24 cellular contexts compared by ENCODE assay signal in genomic region chr7:2032876-2033407, GRCh38.
A peak's percentile ranks its signal among the peaks of the same experiment; 100 is the strongest.
DNase-seq lines count a peak whose midpoint lies in the region; ATAC-seq and TF ChIP-seq lines count a peak whose summit lies in the region.
"Had no signal": no experiment of that assay in that cellular context is flagged by ENCODE, and none has a peak within 500 bp of the region (broad histone marks: within the 10 kb centered on the region; RNA-seq: fewer than 3 reads in every experiment).

No MANE protein-coding gene starts in this region.

- no peak overlapping the region for H3K27ac Mint-ChIP-seq in activated naive CD8-positive, alpha-beta T cell treated with anti-CD3 and anti-CD28 coated beads, Interleukin-2, amount 10 ng/mL, durations not matched to agents 7 days and 5 days
- no peak overlapping the region for H3K27ac Mint-ChIP-seq in activated naive CD8-positive, alpha-beta T cell treated with anti-CD3 and anti-CD28 coated beads, Interleukin-2, amount 50 U/mL, for 24 hours
- peak overlapping the region; percentile 86 for H3K27ac Mint-ChIP-seq in stimulated activated naive B cell treated with anti-CD40 and anti-IgM and Interleukin-4, amounts not matched to agents 10 μg/mL and 1 μg/mL and 100 μg/mL, for 72 hours
- H3K27ac Mint-ChIP-seq in chondrocyte (ENCODE audit: unreplicated experiment) = no peak overlapping the region
- H3K27ac Mint-ChIP-seq: activated T-helper 1 cell treated with anti-CD3 and anti-CD28 coated beads, Interleukin-12 subunit alpha, Interleukin-12 subunit beta, Interleukin-2, Interleukin-4 antibody, amounts not matched to agents 30 ng/mL and 10 ng/mL and 1 ng/mL, durations not matched to agents 14 hours and 24 hours and 36 hours had no signal

- no peak for TF ChIP-seq CTCF in chondrocyte (IDR thresholded peaks at IDR 0.05)

- no peak for ATAC-seq in activated naive CD8-positive, alpha-beta T cell treated with anti-CD3 and anti-CD28 coated beads, Interleukin-2, amount 10 ng/mL, durations not matched to agents 7 days and 5 days (ENCODE audit: low read depth)
- ATAC-seq in activated naive CD8-positive, alpha-beta T cell treated with anti-CD3 and anti-CD28 coated beads, Interleukin-2, amount 50 U/mL, for 24 hours = no peak
- ATAC-seq in SK-N-SH treated with all-trans-retinoic acid at 6 μM for 48 hours (peak; percentile 13; the same call in 1 of the 3 replicates), HG02852 (IDR thresholded peaks at IDR 0.05; ENCODE audit: unreplicated experiment) (no peak)
- ATAC-seq in stimulated activated naive B cell treated with anti-CD40 and anti-IgM and Interleukin-4, amounts not matched to agents 10 μg/mL and 1 μg/mL and 100 μg/mL, for 72 hours (replicated peaks) = no peak
- ATAC-seq: K562; naive thymus-derived CD8-positive, alpha-beta T cell had no signal

- H3K4me3 Mint-ChIP-seq in activated naive CD8-positive, alpha-beta T cell treated with anti-CD3 and anti-CD28 coated beads, Interleukin-2, amount 10 ng/mL, durations not matched to agents 7 days and 5 days = no peak overlapping the region
- no peak overlapping the region for H3K4me3 Mint-ChIP-seq in activated naive CD8-positive, alpha-beta T cell treated with anti-CD3 and anti-CD28 coated beads, Interleukin-2, amount 50 U/mL, for 24 hours
- H3K4me3 Mint-ChIP-seq in stimulated activated naive B cell treated with anti-CD40 and anti-IgM and Interleukin-4, amounts not matched to agents 10 μg/mL and 1 μg/mL and 100 μg/mL, for 72 hours = no peak overlapping the region
- H3K4me3 Mint-ChIP-seq in chondrocyte (ENCODE audit: unreplicated experiment) = no peak overlapping the region
- H3K4me3 Mint-ChIP-seq: activated T-helper 1 cell treated with anti-CD3 and anti-CD28 coated beads, Interleukin-12 subunit alpha, Interleukin-12 subunit beta, Interleukin-2, Interleukin-4 antibody, amounts not matched to agents 30 ng/mL and 10 ng/mL and 1 ng/mL, durations not matched to agents 14 hours and 24 hours and 36 hours had no signal

- peaks cover 10% of the 10 kb centered on the region for H3K9me3 Mint-ChIP-seq in activated naive CD8-positive, alpha-beta T cell treated with anti-CD3 and anti-CD28 coated beads, Interleukin-2, amount 10 ng/mL, durations not matched to agents 7 days and 5 days
- H3K9me3 Mint-ChIP-seq in activated naive CD8-positive, alpha-beta T cell treated with anti-CD3 and anti-CD28 coated beads, Interleukin-2, amount 50 U/mL, for 24 hours = peaks cover 17% of the 10 kb centered on the region
- peaks cover 10 to 12% of the 10 kb centered on the region in 2 donors for H3K9me3 Mint-ChIP-seq in stimulated activated naive B cell treated with anti-CD40 and anti-IgM and Interleukin-4, amounts not matched to agents 10 μg/mL and 1 μg/mL and 100 μg/mL, for 72 hours
- peaks cover 16% of the 10 kb centered on the region for H3K9me3 Mint-ChIP-seq in chondrocyte (ENCODE audit: low read depth)

- no peaks in the 10 kb centered on the region for H3K27me3 Mint-ChIP-seq in activated naive CD8-positive, alpha-beta T cell treated with anti-CD3 and anti-CD28 coated beads, Interleukin-2, amount 10 ng/mL, durations not matched to agents 7 days and 5 days
- H3K27me3 Mint-ChIP-seq in activated naive CD8-positive, alpha-beta T cell treated with anti-CD3 and anti-CD28 coated beads, Interleukin-2, amount 50 U/mL, for 24 hours = no peaks in the 10 kb centered on the region
- H3K27me3 Mint-ChIP-seq in stimulated activated naive B cell treated with anti-CD40 and anti-IgM and Interleukin-4, amounts not matched to agents 10 μg/mL and 1 μg/mL and 100 μg/mL, for 72 hours = no peaks in the 10 kb centered on the region
- H3K27me3 Mint-ChIP-seq in chondrocyte (ENCODE audit: low read depth) = no peaks in the 10 kb centered on the region
- H3K27me3 Mint-ChIP-seq: CD4-positive, alpha-beta memory T cell; naive thymus-derived CD8-positive, alpha-beta T cell had no signal

- peak; percentile 23 for DNase-seq in activated naive CD8-positive, alpha-beta T cell treated with anti-CD3 and anti-CD28 coated beads, Interleukin-2, amount 10 ng/mL, durations not matched to agents 7 days and 5 days
- no peak for DNase-seq in activated naive CD8-positive, alpha-beta T cell treated with anti-CD3 and anti-CD28 coated beads, Interleukin-2, amount 50 U/mL, for 24 hours
- DNase-seq in mesenteric fat pad (ENCODE audit: low spot score) (peak; percentile 45), chondrocyte (ENCODE audit: low spot score) (no peak), midbrain (lab: John Stamatoyannopoulos, UW) (no peak)
- no peak for DNase-seq in stimulated activated naive B cell treated with anti-CD40 and anti-IgM and Interleukin-4, amounts not matched to agents 10 μg/mL and 1 μg/mL and 100 μg/mL, for 72 hours
- DNase-seq: activated CD8-positive, alpha-beta memory T cell treated with anti-CD3 and anti-CD28 coated beads for 24 hours; amygdala; CD4-positive, alpha-beta memory T cell; central memory CD4-positive, alpha-beta T cell; DMS79; effector CD4-positive, alpha-beta T cell; esophagus squamous epithelium; HCEC 1CT; NCI-H2029 treated with DMSO at 0.1 percent for 48 hours; NCI-H524; SHP77; stimulated activated CD4-positive, alpha-beta T cell treated with anti-CD3 and anti-CD28 coated beads, Interleukin-15, amount 100 ng/mL, for 24 hours; stimulated activated naive CD8-positive, alpha-beta T cell treated with anti-CD3 and anti-CD28 coated beads, Interleukin-15, Interleukin-2, amounts not matched to agents 100 U/mL and 50 U/mL, for 24 hours had no signal

- POLR2A ChIA-PET in activated naive CD8-positive, alpha-beta T cell treated with anti-CD3 and anti-CD28 coated beads, Interleukin-2, amount 10 ng/mL, durations not matched to agents 7 days and 5 days (lab: Charles Lee) = no interaction called here

- H3K4me1 Mint-ChIP-seq in activated naive CD8-positive, alpha-beta T cell treated with anti-CD3 and anti-CD28 coated beads, Interleukin-2, amount 10 ng/mL, durations not matched to agents 7 days and 5 days = peaks cover 25% of the 10 kb centered on the region
- peaks cover 54% of the 10 kb centered on the region for H3K4me1 Mint-ChIP-seq in activated naive CD8-positive, alpha-beta T cell treated with anti-CD3 and anti-CD28 coated beads, Interleukin-2, amount 50 U/mL, for 24 hours
- peaks cover 46 to 67% of the 10 kb centered on the region in 2 donors for H3K4me1 Mint-ChIP-seq in stimulated activated naive B cell treated with anti-CD40 and anti-IgM and Interleukin-4, amounts not matched to agents 10 μg/mL and 1 μg/mL and 100 μg/mL, for 72 hours
- peaks cover 4% of the 10 kb centered on the region for H3K4me1 Mint-ChIP-seq in chondrocyte (ENCODE audit: low read depth)

- H3K36me3 Mint-ChIP-seq in activated naive CD8-positive, alpha-beta T cell treated with anti-CD3 and anti-CD28 coated beads, Interleukin-2, amount 10 ng/mL, durations not matched to agents 7 days and 5 days = peaks cover 21% of the 10 kb centered on the region
- H3K36me3 Mint-ChIP-seq in activated naive CD8-positive, alpha-beta T cell treated with anti-CD3 and anti-CD28 coated beads, Interleukin-2, amount 50 U/mL, for 24 hours (ENCODE audit: low read depth) = peaks cover 19% of the 10 kb centered on the region
- H3K36me3 Mint-ChIP-seq in stimulated activated naive B cell treated with anti-CD40 and anti-IgM and Interleukin-4, amounts not matched to agents 10 μg/mL and 1 μg/mL and 100 μg/mL, for 72 hours = peaks cover 54 to 68% of the 10 kb centered on the region in 2 donors
- peaks cover 16% of the 10 kb centered on the region for H3K36me3 Mint-ChIP-seq in chondrocyte (ENCODE audit: low read depth)

TF ChIP-seq in SK-N-SH treated with all-trans-retinoic acid at 6 μM for 48 hours, 23 proteins besides CTCF, POLR2A, EP300 and RAD21:
- no peak for TF ChIP-seq CSDC2 (CRISPR knock-in tag; IDR thresholded peaks at IDR 0.05)
- TF ChIP-seq TCF4 (CRISPR knock-in tag; IDR thresholded peaks at IDR 0.05; ENCODE audit: borderline replicate concordance) = no peak
- TF ChIP-seq PPARA (CRISPR knock-in tag; IDR thresholded peaks at IDR 0.05; ENCODE audit: borderline replicate concordance) = no peak
- TF ChIP-seq ZNF70 (CRISPR knock-in tag; IDR thresholded peaks at IDR 0.05) = no peak
- TF ChIP-seq GLIS3 (CRISPR knock-in tag; IDR thresholded peaks at IDR 0.05) = no peak
- TF ChIP-seq CREB5 (CRISPR knock-in tag; IDR thresholded peaks at IDR 0.05; ENCODE audit: low read depth) = no peak
- TF ChIP-seq SNAI2 (CRISPR knock-in tag; IDR thresholded peaks at IDR 0.05) = no peak
- no peak for TF ChIP-seq BACH2 (CRISPR knock-in tag; IDR thresholded peaks at IDR 0.05; ENCODE audit: borderline replicate concordance)
- TF ChIP-seq RARB (CRISPR knock-in tag; IDR thresholded peaks at IDR 0.05) = no peak
- TF ChIP-seq ZFP30 (CRISPR knock-in tag; IDR thresholded peaks at IDR 0.05) = no peak
- no peak for TF ChIP-seq PATZ1 (CRISPR knock-in tag; IDR thresholded peaks at IDR 0.05; ENCODE audit: borderline replicate concordance)

Comparison
In these comparisons a context has a peak if more than half of its experiments do, and no peak if none do; other contexts are left out.
1. DNase-seq: peak in activated naive CD8-positive, alpha-beta T cell treated with anti-CD3 and anti-CD28 coated beads, Interleukin-2, amount 10 ng/mL, durations not matched to agents 7 days and 5 days (single experiment) and mesenteric fat pad (single experiment); none in activated naive CD8-positive, alpha-beta T cell treated with anti-CD3 and anti-CD28 coated beads, Interleukin-2, amount 50 U/mL, for 24 hours (single experiment), stimulated activated naive B cell treated with anti-CD40 and anti-IgM and Interleukin-4, amounts not matched to agents 10 μg/mL and 1 μg/mL and 100 μg/mL, for 72 hours (single experiment), chondrocyte (single experiment) and midbrain (single experiment).